In genomic region chr2:19098467-19099160, GRCh38 we compare ENCODE assay signal across 39 cellular contexts.
"Had no signal": no experiment of that assay in that cellular context is flagged by ENCODE, and none has a peak within 500 bp of the region (broad histone marks: within the 10 kb centered on the region; RNA-seq: fewer than 3 reads in every experiment).

No MANE protein-coding gene starts in this region.

- H3K27ac Mint-ChIP-seq: activated CD4-positive, alpha-beta memory T cell treated with anti-CD3 and anti-CD28 coated beads, Interleukin-2, amount 10 ng/mL, durations not matched to agents 7 days and 5 days; activated CD8-positive, alpha-beta memory T cell treated with anti-CD3 and anti-CD28 coated beads, Interleukin-2, amount 10 ng/mL, durations not matched to agents 7 days and 5 days; activated naive CD4-positive, alpha-beta T cell treated with anti-CD3 and anti-CD28 coated beads, Interleukin-2, amount 10 ng/mL, durations not matched to agents 7 days and 5 days; activated naive CD8-positive, alpha-beta T cell treated with anti-CD3 and anti-CD28 coated beads for 36 hours; brain had no signal

- H3K4me2 ChIP-seq: PC-9 had no signal

- ATAC-seq: activated CD8-positive, alpha-beta memory T cell treated with anti-CD3 and anti-CD28 coated beads, Interleukin-2, amount 10 ng/mL, durations not matched to agents 7 days and 5 days; Right ventricle myocardium inferior had no signal

- H2AFZ ChIP-seq: PC-9 had no signal

- H3K4me1 Mint-ChIP-seq: activated CD4-positive, alpha-beta memory T cell treated with anti-CD3 and anti-CD28 coated beads, Interleukin-2, amount 10 ng/mL, durations not matched to agents 7 days and 5 days; activated CD8-positive, alpha-beta memory T cell treated with anti-CD3 and anti-CD28 coated beads, Interleukin-2, amount 10 ng/mL, durations not matched to agents 7 days and 5 days; activated naive CD4-positive, alpha-beta T cell treated with anti-CD3 and anti-CD28 coated beads, Interleukin-2, amount 10 ng/mL, durations not matched to agents 7 days and 5 days; activated naive CD8-positive, alpha-beta T cell treated with anti-CD3 and anti-CD28 coated beads for 36 hours; brain had no signal

- FAIRE-seq: bronchial epithelial cell, RCC 7860 had no signal

- H3K27me3 ChIP-seq: ascending aorta had no signal

- H3K27ac ChIP-seq: ascending aorta, PC-9, RWPE1, WERI-Rb-1 had no signal

- H3K9me3 Mint-ChIP-seq: activated CD4-positive, alpha-beta memory T cell treated with anti-CD3 and anti-CD28 coated beads, Interleukin-2, amount 10 ng/mL, durations not matched to agents 7 days and 5 days had no signal

- DNase-seq: activated CD4-positive, alpha-beta memory T cell treated with anti-CD3 and anti-CD28 coated beads, Interleukin-2, amount 10 ng/mL, durations not matched to agents 7 days and 5 days; activated CD4-positive, alpha-beta T cell treated with anti-CD3 and anti-CD28 coated beads for 1 hour; activated CD4-positive, alpha-beta T cell treated with anti-CD3 and anti-CD28 coated beads for 48 hours; activated CD4-positive, CD25-positive, alpha-beta regulatory T cell; activated CD8-positive, alpha-beta memory T cell treated with anti-CD3 and anti-CD28 coated beads for 24 hours; activated CD8-positive, alpha-beta memory T cell treated with anti-CD3 and anti-CD28 coated beads, Interleukin-2, amount 10 ng/mL, durations not matched to agents 7 days and 5 days; activated CD8-positive, alpha-beta memory T cell treated with anti-CD3 and anti-CD28 coated beads, Interleukin-2, amount 50 U/mL, for 48 hours; activated effector memory CD4-positive, alpha-beta T cell treated with Interleukin-2 at 50 U/mL for 16 hours; activated naive CD4-positive, alpha-beta T cell treated with anti-CD3 and anti-CD28 coated beads, Interleukin-2, amount 10 ng/mL, durations not matched to agents 7 days and 5 days; activated naive CD8-positive, alpha-beta T cell treated with anti-CD3 and anti-CD28 coated beads for 36 hours; activated T-cell treated with anti-CD3 and anti-CD28 coated beads, Interleukin-2, amount 50 U/mL, for 48 hours; amygdala; caudate nucleus; cerebellar nuclear complex; Karpas-422; KBM-7; MM.1S; NCI-H1092; NCI-H1436 treated with DMSO at 0.1 percent for 48 hours; NCI-H1694 treated with DMSO at 0.1 percent for 48 hours; NCI-H2029; NCI-H2107; NCI-H2171; NCI-H510A; NCI-H526; NCI-H748 treated with DMSO at 0.1 percent for 48 hours; NK-92 treated with Interleukin-12 subunit alpha and Interleukin-12 subunit beta, amount 100 ng/mL, for 24 hours; PC-9; SIG-M5; SW 1271; T-helper 1 cell; T1000; WERI-Rb-1 had no signal

- H3K4me3 ChIP-seq: ascending aorta, PC-9 had no signal

- H3K27me3 Mint-ChIP-seq: activated CD4-positive, alpha-beta memory T cell treated with anti-CD3 and anti-CD28 coated beads, Interleukin-2, amount 10 ng/mL, durations not matched to agents 7 days and 5 days; activated CD8-positive, alpha-beta memory T cell treated with anti-CD3 and anti-CD28 coated beads, Interleukin-2, amount 10 ng/mL, durations not matched to agents 7 days and 5 days; activated naive CD4-positive, alpha-beta T cell treated with anti-CD3 and anti-CD28 coated beads, Interleukin-2, amount 10 ng/mL, durations not matched to agents 7 days and 5 days; activated naive CD8-positive, alpha-beta T cell treated with anti-CD3 and anti-CD28 coated beads for 36 hours; brain had no signal

- H3K36me3 ChIP-seq: ascending aorta, WERI-Rb-1 had no signal

- H3K36me3 Mint-ChIP-seq: activated CD8-positive, alpha-beta memory T cell treated with anti-CD3 and anti-CD28 coated beads, Interleukin-2, amount 10 ng/mL, durations not matched to agents 7 days and 5 days; activated naive CD4-positive, alpha-beta T cell treated with anti-CD3 and anti-CD28 coated beads, Interleukin-2, amount 10 ng/mL, durations not matched to agents 7 days and 5 days; activated naive CD8-positive, alpha-beta T cell treated with anti-CD3 and anti-CD28 coated beads for 36 hours; brain had no signal

- H3K9me3 ChIP-seq: ascending aorta had no signal

- H3K4me1 ChIP-seq: ascending aorta had no signal

- H3K4me3 Mint-ChIP-seq: activated CD4-positive, alpha-beta memory T cell treated with anti-CD3 and anti-CD28 coated beads, Interleukin-2, amount 10 ng/mL, durations not matched to agents 7 days and 5 days; activated CD8-positive, alpha-beta memory T cell treated with anti-CD3 and anti-CD28 coated beads, Interleukin-2, amount 10 ng/mL, durations not matched to agents 7 days and 5 days; activated naive CD4-positive, alpha-beta T cell treated with anti-CD3 and anti-CD28 coated beads, Interleukin-2, amount 10 ng/mL, durations not matched to agents 7 days and 5 days; activated naive CD8-positive, alpha-beta T cell treated with anti-CD3 and anti-CD28 coated beads for 36 hours; brain had no signal
